In the genomic region with DNA sequence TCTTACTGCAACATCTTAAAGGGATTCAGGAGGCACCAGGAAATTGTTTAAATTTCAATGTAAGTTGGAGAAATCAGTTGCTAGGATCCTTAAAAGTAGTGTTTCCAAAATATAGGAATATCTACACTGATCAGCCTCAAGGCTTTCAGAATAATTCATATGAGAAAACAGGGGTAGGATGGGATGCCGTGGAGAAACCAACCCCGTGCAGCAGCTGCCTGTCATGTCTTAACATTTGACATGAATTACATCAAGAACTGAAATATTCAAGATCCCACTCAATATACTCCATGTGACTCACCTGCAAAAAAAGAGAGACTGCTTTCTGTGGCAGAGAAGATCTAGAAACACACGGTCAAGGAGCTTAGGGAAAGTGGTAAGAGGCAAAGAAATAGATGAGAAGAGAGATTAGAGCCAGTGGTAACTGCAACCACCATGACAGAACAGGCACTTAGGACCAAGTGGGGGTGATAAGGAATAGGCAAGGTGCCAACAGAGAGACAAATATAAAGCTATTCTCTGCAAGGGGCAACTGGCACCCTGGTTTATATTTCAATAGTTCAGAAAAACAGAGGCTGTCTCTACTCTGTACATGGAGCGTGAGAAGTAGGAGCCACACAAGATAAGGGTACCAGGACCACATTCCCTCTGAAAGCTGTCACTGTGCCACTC, we compare ENCODE assay signal across 13 cellular contexts.
"Had no signal": no experiment of that assay in that cellular context is flagged by ENCODE, and none has a peak within 500 bp of the region (broad histone marks: within the 10 kb centered on the region; RNA-seq: fewer than 3 reads in every experiment).

No MANE protein-coding gene starts in this region.

- H3K4me1 Mint-ChIP-seq: activated naive CD4-positive, alpha-beta T cell treated with anti-CD3 and anti-CD28 coated beads, Interleukin-2, amount 10 ng/mL, durations not matched to agents 7 days and 5 days; mesothelial cell of epicardium; nephron progenitor cell had no signal

- H3K27ac ChIP-seq: cardiac muscle cell, prostate gland, right lobe of liver had no signal

- ATAC-seq: right lobe of liver had no signal

- H3K27me3 Mint-ChIP-seq: activated naive CD4-positive, alpha-beta T cell treated with anti-CD3 and anti-CD28 coated beads, Interleukin-2, amount 10 ng/mL, durations not matched to agents 7 days and 5 days had no signal

- H3K27ac Mint-ChIP-seq: activated naive CD4-positive, alpha-beta T cell treated with anti-CD3 and anti-CD28 coated beads, Interleukin-2, amount 10 ng/mL, durations not matched to agents 7 days and 5 days; activated T-helper 2 cell treated with anti-CD3 and anti-CD28 coated beads, Interferon-gamma antibody, Interleukin-2, Interleukin-4, amounts not matched to agents 10 μg/mL and 5 μg/mL and 100 μg/mL, durations not matched to agents 14 hours and 24 hours and 36 hours; mesothelial cell of epicardium; nephron progenitor cell had no signal

- H3K9me3 ChIP-seq: prostate gland, right lobe of liver had no signal

- H3K9me3 Mint-ChIP-seq: activated naive CD4-positive, alpha-beta T cell treated with anti-CD3 and anti-CD28 coated beads, Interleukin-2, amount 10 ng/mL, durations not matched to agents 7 days and 5 days had no signal

- H3K4me3 Mint-ChIP-seq: activated naive CD4-positive, alpha-beta T cell treated with anti-CD3 and anti-CD28 coated beads, Interleukin-2, amount 10 ng/mL, durations not matched to agents 7 days and 5 days; mesothelial cell of epicardium; nephron progenitor cell had no signal

- DNase-seq: activated naive CD4-positive, alpha-beta T cell treated with anti-CD3 and anti-CD28 coated beads, Interleukin-2, amount 10 ng/mL, durations not matched to agents 7 days and 5 days; foreskin fibroblast; glutamatergic neuron; nephron progenitor cell; right lobe of liver; stimulated activated CD4-positive, alpha-beta T cell treated with anti-CD3 and anti-CD28 coated beads, Interleukin-4, amount 100 ng/mL, for 4 hours; stimulated activated CD8-positive, alpha-beta memory T cell treated with anti-CD3 and anti-CD28 coated beads, Interleukin-4, amount 100 ng/mL, for 48 hours had no signal

- H3K27me3 ChIP-seq: cardiac muscle cell, right lobe of liver had no signal

- H3K4me3 ChIP-seq: cardiac muscle cell, lung, prostate gland, right lobe of liver, smooth muscle cell had no signal

- H3K4me1 ChIP-seq: prostate gland had no signal

- H3K36me3 ChIP-seq: cardiac muscle cell, prostate gland, right lobe of liver had no signal
